8 cellular contexts compared by ENCODE assay signal in genomic region chr5:36606437-36607113, GRCh38. TPM values are rescaled to one million over a fixed set of nuclear protein-coding genes. Genes with fewer than 3 reads are reported as not detected.
DNase-seq lines count a peak whose midpoint lies in the region; ATAC-seq lines count a peak whose summit lies in the region.

Gene SLC1A3 (plus strand): TSS chr5:36606606. CDS start chr5:36608424, 1,818 bp downstream.

- H3K27ac ChIP-seq in SJCRH30, result peak within 1 kb of the TSS; percentile 43

- no peaks in the 10 kb centered on the region for H3K27me3 ChIP-seq in SJCRH30

- no peaks in the 10 kb centered on the region for H3K4me1 ChIP-seq in SJCRH30

- peak; percentile 84 for ATAC-seq in GM19438 (IDR thresholded peaks at IDR 0.05; ENCODE audit: low read depth, unreplicated experiment)
- peak; percentile 83 for ATAC-seq in HG03457 (IDR thresholded peaks at IDR 0.05; ENCODE audit: unreplicated experiment)

- no peaks in the 10 kb centered on the region for H3K36me3 ChIP-seq in SJCRH30

- no peaks in the 10 kb centered on the region for H3K9me3 ChIP-seq in SJCRH30 (replicated peaks)

- H3K4me3 ChIP-seq in SJCRH30, result peak within 1 kb of the TSS; percentile 58

- peak; percentile 76 for DNase-seq in DMS 273 treated with DMSO at 0.1 percent for 48 hours (lab: John Stamatoyannopoulos, UW)
- peak; percentile 40 to 55 for DNase-seq in SJCRH30
- DNase-seq in cerebellum (ENCODE audit: low spot score), result peak; percentile 10
- DNase-seq in kidney glomerular epithelial cell (lab: John Stamatoyannopoulos, UW), result peak; percentile 60
- DNase-seq in stimulated activated CD4-positive, alpha-beta T cell treated with anti-CD3 and anti-CD28 coated beads, Interleukin-12 subunit alpha, Interleukin-12 subunit beta, amount 100 ng/mL, for 4 hours, result peak; percentile 15
- DNase-seq in effector CD4-positive, alpha-beta T cell, result no peak

RNA-seq across cellular contexts. Expression of gene SLC1A3, which starts in this region (rescaled TPM):
- total RNA-seq in SJCRH30 (2014; rRNA removed; shearing (Covaris generic)), result 1.4 and 2.1 TPM in 2 replicates
- 562 TPM for total RNA-seq in cerebellum

Comparison
In these comparisons a context has a peak if more than half of its experiments do, and no peak if none do; other contexts are left out.
1. RNA of gene SLC1A3 (total RNA-seq): 562 TPM in cerebellum (single experiment); 1.4 to 2.1 TPM in SJCRH30; every median in the first group is over 100 times any median in the second.